1 cellular context compared by ENCODE assay signal in genomic region chr19:51799311-51799997, GRCh38.
TF ChIP-seq lines count a peak whose summit lies in the region.

No MANE protein-coding gene starts in this region.

TF ChIP-seq in GM23338, 12 proteins besides CTCF, POLR2A, EP300 and RAD21 (continued from another document):
- TF ChIP-seq REST (IDR thresholded peaks at IDR 0.05; ENCODE audit: unreplicated experiment) = no peak
- TF ChIP-seq CREB1 (CRISPR knock-in tag; IDR thresholded peaks at IDR 0.05; ENCODE audit: low read depth) = no peak
- no peak for TF ChIP-seq ETS1 (IDR thresholded peaks at IDR 0.05)
